ENCODE assay signal across 2 cellular contexts in genomic region chr6:165725201-165725600, GRCh38.
TF ChIP-seq lines count a peak whose summit lies in the region.

No MANE protein-coding gene starts in this region.

TF ChIP-seq in HCT116, 20 proteins besides CTCF, POLR2A, EP300 and RAD21:
- TF ChIP-seq ZNF274 (IDR thresholded peaks at IDR 0.05; ENCODE audit: low read depth, low read length) (no peak), ATF3 (IDR thresholded peaks at IDR 0.05) (no peak)

TF ChIP-seq in HepG2, 621 proteins besides CTCF, POLR2A, EP300 and RAD21:
- TF ChIP-seq MAFF (IDR thresholded peaks at IDR 0.05; ENCODE audit: low read depth, low read length) (0 out of 2 replicates have a peak, but pooled peaks have one; percentile 41), MAFK (conservative IDR thresholded peaks at IDR 0.05 in 1 of 2, IDR thresholded peaks at IDR 0.05 in 1 of 2; ENCODE audit: low read length in 2 of 2) (peak; percentile 40 to 46; a peak in 3 of 4 replicates), ZFP91 (CRISPR knock-in tag; IDR thresholded peaks at IDR 0.05; ENCODE audit: borderline replicate concordance) (no peak)
